Comparison of ENCODE assay signal across 1 cellular context in genomic region chr14:52014601-52015267, GRCh38.
TF ChIP-seq lines count a peak whose summit lies in the region.

No MANE protein-coding gene starts in this region.

TF ChIP-seq in WTC11, 78 proteins besides CTCF, POLR2A, EP300 and RAD21 (continued from another document):
- TF ChIP-seq ZNF512 (CRISPR knock-in tag; IDR thresholded peaks at IDR 0.05; ENCODE audit: borderline replicate concordance) (no peak), FOXK1 (CRISPR knock-in tag; IDR thresholded peaks at IDR 0.05) (no peak), MYBL2 (CRISPR knock-in tag; IDR thresholded peaks at IDR 0.05) (no peak), ZNF121 (CRISPR knock-in tag; IDR thresholded peaks at IDR 0.05) (no peak)
